1 cellular context compared by ENCODE assay signal in the genomic region with DNA sequence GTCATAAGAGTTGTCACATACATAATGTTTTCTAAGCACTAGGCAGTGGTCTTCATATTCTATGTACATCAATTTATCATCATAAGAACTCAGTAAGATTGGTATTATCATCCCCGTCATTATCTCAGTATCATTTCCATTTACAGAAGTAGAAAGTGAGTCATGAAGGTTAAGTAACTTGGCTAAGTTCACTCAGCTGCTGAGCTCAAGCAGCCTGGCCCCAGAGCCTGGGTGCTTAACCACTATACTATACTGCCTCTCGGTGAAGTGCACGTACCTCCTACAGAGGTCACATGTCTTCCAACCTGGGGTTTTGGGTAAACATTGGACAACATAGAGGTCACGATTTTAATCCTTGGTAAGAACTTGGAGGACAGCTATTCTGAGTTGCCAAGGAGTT.
TF ChIP-seq lines count a peak whose summit lies in the region.

No MANE protein-coding gene starts in this region.

TF ChIP-seq in IMR-90, 13 proteins besides CTCF, POLR2A, EP300 and RAD21:
- TF ChIP-seq CHD1 (IDR thresholded peaks at IDR 0.05; ENCODE audit: low read depth, low read length) (no peak), RCOR1 (IDR thresholded peaks at IDR 0.05; ENCODE audit: insufficient replicate concordance, low read length) (no peak), MAFK (IDR thresholded peaks at IDR 0.05; ENCODE audit: low read depth, low read length) (no peak)
- TF ChIP-seq, protein P1, sequence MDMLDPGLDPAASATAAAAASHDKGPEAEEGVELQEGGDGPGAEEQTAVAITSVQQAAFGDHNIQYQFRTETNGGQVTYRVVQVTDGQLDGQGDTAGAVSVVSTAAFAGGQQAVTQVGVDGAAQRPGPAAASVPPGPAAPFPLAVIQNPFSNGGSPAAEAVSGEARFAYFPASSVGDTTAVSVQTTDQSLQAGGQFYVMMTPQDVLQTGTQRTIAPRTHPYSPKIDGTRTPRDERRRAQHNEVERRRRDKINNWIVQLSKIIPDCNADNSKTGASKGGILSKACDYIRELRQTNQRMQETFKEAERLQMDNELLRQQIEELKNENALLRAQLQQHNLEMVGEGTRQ (IDR thresholded peaks at IDR 0.05; ENCODE audit: low read depth, low read length), result no peak
